Comparison of ENCODE assay signal across 22 cellular contexts in the genomic region with DNA sequence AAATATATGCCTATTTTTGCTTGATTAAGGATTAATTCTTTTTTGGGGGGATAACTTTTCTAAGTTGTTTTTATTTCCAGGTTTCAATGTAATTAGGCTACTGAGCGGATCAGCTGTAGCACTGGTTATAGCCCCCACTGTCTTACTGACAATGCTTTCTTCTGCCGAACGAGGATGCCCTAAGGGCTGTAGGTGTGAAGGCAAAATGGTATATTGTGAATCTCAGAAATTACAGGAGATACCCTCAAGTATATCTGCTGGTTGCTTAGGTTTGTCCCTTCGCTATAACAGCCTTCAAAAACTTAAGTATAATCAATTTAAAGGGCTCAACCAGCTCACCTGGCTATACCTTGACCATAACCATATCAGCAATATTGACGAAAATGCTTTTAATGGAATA. TPM values are rescaled to one million over a fixed set of nuclear protein-coding genes. Genes with fewer than 3 reads are reported as not detected.
A peak's percentile ranks its signal among the peaks of the same experiment; 100 is the strongest.
DNase-seq lines count a peak whose midpoint lies in the region; ATAC-seq and TF ChIP-seq lines count a peak whose summit lies in the region.
"Had no signal": no experiment of that assay in that cellular context is flagged by ENCODE, and none has a peak within 500 bp of the region (broad histone marks: within the 10 kb centered on the region; RNA-seq: fewer than 3 reads in every experiment).

No MANE protein-coding gene starts in this region.

- H3K27me3 Mint-ChIP-seq in H9 (ENCODE audit: low read depth), result peaks cover 35% of the 10 kb centered on the region

- no peak overlapping the region for H4K8ac ChIP-seq in H9 (replicated peaks; ENCODE audit: insufficient read length, low read depth, low read length)

- H2BK5ac ChIP-seq in H9 (ENCODE audit: insufficient read length, low read length), result no peak overlapping the region

- H3K14ac ChIP-seq in H9 (ENCODE audit: insufficient read depth, low read length), result no peak overlapping the region

- H3K9me3 ChIP-seq in H9 (ENCODE audit: control insufficient read depth, low read depth, low read length), result no peaks in the 10 kb centered on the region
- H3K9me3 ChIP-seq in skeletal muscle satellite cell (replicated peaks; ENCODE audit: low read length), result no peaks in the 10 kb centered on the region
- H3K9me3 ChIP-seq: Caco-2 had no signal

- H3K4me1 ChIP-seq in H9 (ENCODE audit: insufficient read depth, low read length), result peaks cover 13% of the 10 kb centered on the region
- peaks cover 15% of the 10 kb centered on the region for H3K4me1 ChIP-seq in skeletal muscle satellite cell (ENCODE audit: control insufficient read depth, insufficient read depth, low read length)
- H3K4me1 ChIP-seq: Caco-2 had no signal

- no peak overlapping the region for H2BK15ac ChIP-seq in H9 (ENCODE audit: low read depth, low read length)

- no peak overlapping the region for H3K56ac ChIP-seq in H9 (ENCODE audit: insufficient read length, low read depth, low read length)

- peak overlapping the region; percentile 90 for H3K4me2 ChIP-seq in H9 (ENCODE audit: insufficient read depth, insufficient read length, low read length)
- peak overlapping the region; percentile 92 for H3K4me2 ChIP-seq in skeletal muscle satellite cell (ENCODE audit: low read length)

- H2BK12ac ChIP-seq in H9 (ENCODE audit: insufficient read length, low read depth, low read length), result no peak overlapping the region

- peaks cover 10% of the 10 kb centered on the region for H3K23me2 ChIP-seq in H9 (ENCODE audit: insufficient read length, low read depth, low read length, poor library complexity, severe bottlenecking)

- no peak overlapping the region for H3K27ac Mint-ChIP-seq in H9
- no peak overlapping the region for H3K27ac Mint-ChIP-seq in stimulated activated effector memory CD8-positive, alpha-beta T cell treated with anti-CD3 and anti-CD28 coated beads, Interleukin-12 subunit alpha, Interleukin-12 subunit beta, amount 100 ng/mL, for 72 hours
- H3K27ac Mint-ChIP-seq: B cell; CD4-positive, CD25-positive, alpha-beta regulatory T cell had no signal

- no peaks in the 10 kb centered on the region for H3K36me3 Mint-ChIP-seq in H9 (ENCODE audit: insufficient read depth in 1 of 3, low read depth in 3 of 3)
- H3K36me3 Mint-ChIP-seq in stimulated activated effector memory CD8-positive, alpha-beta T cell treated with anti-CD3 and anti-CD28 coated beads, Interleukin-12 subunit alpha, Interleukin-12 subunit beta, amount 100 ng/mL, for 72 hours, result no peaks in the 10 kb centered on the region
- H3K36me3 Mint-ChIP-seq: CD4-positive, CD25-positive, alpha-beta regulatory T cell had no signal

- no peak overlapping the region for H3T11ph ChIP-seq in H9 (ENCODE audit: low read length)

- H3K9ac ChIP-seq in H9 (ENCODE audit: extremely low read depth, insufficient read length, low read length) (no peak overlapping the region), skeletal muscle satellite cell (ENCODE audit: low read depth, low read length) (no peak overlapping the region)
- H3K9ac ChIP-seq: GM23248 had no signal

- H3K23ac ChIP-seq in H9 (ENCODE audit: insufficient read length, low read depth, low read length), result no peak overlapping the region

- no peaks in the 10 kb centered on the region for H3K79me1 ChIP-seq in H9 (ENCODE audit: insufficient read depth, low read depth, low read length, poor library complexity, severe bottlenecking)

- no peak overlapping the region for H3K4me3 ChIP-seq in skeletal muscle satellite cell (ENCODE audit: low read length)
- H3K4me3 ChIP-seq: GM23248 had no signal

- TF ChIP-seq CTCF in H9 (conservative IDR thresholded peaks at IDR 0.05), result no peak

- H3K79me2 ChIP-seq in H9 (ENCODE audit: insufficient read depth, low read length), result no peaks in the 10 kb centered on the region

- no peak overlapping the region for H3K27ac ChIP-seq in H9 (ENCODE audit: insufficient read length, low read depth, low read length)
- H3K27ac ChIP-seq: GM23248 had no signal

- no peaks in the 10 kb centered on the region for H3K9me3 Mint-ChIP-seq in H9
- H3K9me3 Mint-ChIP-seq in stimulated activated effector memory CD8-positive, alpha-beta T cell treated with anti-CD3 and anti-CD28 coated beads, Interleukin-12 subunit alpha, Interleukin-12 subunit beta, amount 100 ng/mL, for 72 hours, result peaks cover 4% of the 10 kb centered on the region
- H3K9me3 Mint-ChIP-seq: CD4-positive, CD25-positive, alpha-beta regulatory T cell had no signal

- no peak overlapping the region for H2BK120ac ChIP-seq in H9 (ENCODE audit: low read depth, low read length, poor library complexity, severe bottlenecking)

- DNase-seq in H9 (no peak), cerebellar cortex (ENCODE audit: low spot score) (peak; percentile 56), inferior parietal cortex (ENCODE audit: extremely low spot score) (peak; percentile 35), mucosa of gallbladder (ENCODE audit: low spot score) (no peak), amygdala (lab: John Stamatoyannopoulos, UW) (no peak)
- DNase-seq in stimulated activated effector memory CD8-positive, alpha-beta T cell treated with anti-CD3 and anti-CD28 coated beads, Interleukin-12 subunit alpha, Interleukin-12 subunit beta, amount 100 ng/mL, for 72 hours (ENCODE audit: low spot score in 2 of 2), result no peak
- DNase-seq: Caco-2; CD4-positive, CD25-positive, alpha-beta regulatory T cell; DMS53; EL; GM23248; KBM-7; MV-4-11; NCI-H1694 treated with DMSO at 0.1 percent for 48 hours; NCI-H226; PC-3; RPMI8226; SHP77 treated with DMSO at 0.1 percent for 48 hours had no signal

- H3K4me1 Mint-ChIP-seq in H9, result peaks cover 53 to 62% of the 10 kb centered on the region in 2 experiments
- H3K4me1 Mint-ChIP-seq in stimulated activated effector memory CD8-positive, alpha-beta T cell treated with anti-CD3 and anti-CD28 coated beads, Interleukin-12 subunit alpha, Interleukin-12 subunit beta, amount 100 ng/mL, for 72 hours, result no peaks in the 10 kb centered on the region
- H3K4me1 Mint-ChIP-seq: CD4-positive, CD25-positive, alpha-beta regulatory T cell had no signal

- ATAC-seq in stimulated activated effector memory CD8-positive, alpha-beta T cell treated with anti-CD3 and anti-CD28 coated beads, Interleukin-12 subunit alpha, Interleukin-12 subunit beta, amount 100 ng/mL, for 72 hours, result no peak
- ATAC-seq: HepG2, PC-3 had no signal

- WGBS in H9 (ENCODE audit: extremely low coverage, insufficient read length, low lambda C conversion rate), result no CpG with 5 or more reads among the region's 5 CpGs

- no peak overlapping the region for H2BK20ac ChIP-seq in H9 (ENCODE audit: low read depth, low read length, poor library complexity, severe bottlenecking)

- no peak overlapping the region for H4K91ac ChIP-seq in H9 (ENCODE audit: insufficient read length, low read depth, low read length)

- no peak overlapping the region for H3K18ac ChIP-seq in H9 (ENCODE audit: insufficient read length, low read depth, low read length)

- no peaks in the 10 kb centered on the region for H4K20me1 ChIP-seq in H9 (ENCODE audit: control insufficient read depth, insufficient read depth, insufficient read length)

- H3K27me3 ChIP-seq in H9 (ENCODE audit: insufficient read depth, low read length), result peaks cover 2% of the 10 kb centered on the region; the same call in 1 of the 2 replicates
- H3K27me3 ChIP-seq in skeletal muscle satellite cell (ENCODE audit: control insufficient read depth, insufficient read depth, low read length), result peaks cover 31% of the 10 kb centered on the region

- no peak overlapping the region for H2AK5ac ChIP-seq in H9 (ENCODE audit: insufficient read length, low read length)

- no peak overlapping the region for H3K4ac ChIP-seq in H9 (ENCODE audit: low read depth, low read length)

- no peak overlapping the region for H2AFZ ChIP-seq in H9 (ENCODE audit: low read length)

- H4K5ac ChIP-seq in H9 (ENCODE audit: insufficient read length, low read depth, low read length), result no peak overlapping the region

- H3K4me3 Mint-ChIP-seq in H9, result 0 out of 5 replicates have a peak overlapping the region, but pooled peaks of 1 of the 2 experiments have one; percentile 23
- H3K4me3 Mint-ChIP-seq in stimulated activated effector memory CD8-positive, alpha-beta T cell treated with anti-CD3 and anti-CD28 coated beads, Interleukin-12 subunit alpha, Interleukin-12 subunit beta, amount 100 ng/mL, for 72 hours, result no peak overlapping the region
- H3K4me3 Mint-ChIP-seq: B cell; CD4-positive, CD25-positive, alpha-beta regulatory T cell had no signal

- H3K36me3 ChIP-seq in skeletal muscle satellite cell (ENCODE audit: insufficient read depth, low read length), result no peaks in the 10 kb centered on the region

RNA-seq across cellular contexts. Expression of gene LRRTM3, which starts 1.0 kb away (rescaled TPM):
- total RNA-seq in H9 (2021), result 0.96 and 1.1 TPM in 2 replicates
- total RNA-seq in skeletal muscle satellite cell (2012; rRNA removed), result under 0.01 TPM in 1 of 2 replicates, not detected in the other
- not detected for total RNA-seq in mucosa of gallbladder
- total RNA-seq: A172; B cell; Caco-2; CD4-positive, CD25-positive, alpha-beta regulatory T cell; GM23248; HepG2 had no signal

Comparison
In these comparisons a context has a peak if more than half of its experiments do, and no peak if none do; other contexts are left out.
1. DNase-seq: peak in cerebellar cortex (single experiment) and inferior parietal cortex (single experiment); none in H9 (single experiment), stimulated activated effector memory CD8-positive, alpha-beta T cell treated with anti-CD3 and anti-CD28 coated beads, Interleukin-12 subunit alpha, Interleukin-12 subunit beta, amount 100 ng/mL, for 72 hours (0 of 2), mucosa of gallbladder (single experiment) and amygdala (0 of 56).